8 cellular contexts compared by ENCODE assay signal in genomic region chr19:662962-663681, GRCh38. TPM values are rescaled to one million over a fixed set of nuclear protein-coding genes. Genes with fewer than 3 reads are reported as not detected.
DNase-seq lines count a peak whose midpoint lies in the region; ATAC-seq, FAIRE-seq and TF ChIP-seq lines count a peak whose summit lies in the region.

Gene RNF126 (minus strand): TSS chr19:663214. CDS start chr19:663121, 93 bp downstream.

- peaks cover 12% of the 10 kb centered on the region for H3K4me1 Mint-ChIP-seq in T-helper 2 cell treated with Interferon-gamma antibody and Interleukin-4, amounts not matched to agents 5 μg/mL and 100 μg/mL, for 36 hours (ENCODE audit: low read depth)

- no peaks in the 10 kb centered on the region for H3K9me3 ChIP-seq in right cardiac atrium (ENCODE audit: control insufficient read depth, low read length)

- H3K27me3 Mint-ChIP-seq in T-helper 2 cell treated with Interferon-gamma antibody and Interleukin-4, amounts not matched to agents 5 μg/mL and 100 μg/mL, for 36 hours (ENCODE audit: low read depth), result peaks cover 2% of the 10 kb centered on the region

- H3K36me3 Mint-ChIP-seq in T-helper 2 cell treated with Interferon-gamma antibody and Interleukin-4, amounts not matched to agents 5 μg/mL and 100 μg/mL, for 36 hours (ENCODE audit: low read depth), result peaks cover 14% of the 10 kb centered on the region

- no peaks in the 10 kb centered on the region for H3K27me3 ChIP-seq in right cardiac atrium (ENCODE audit: control insufficient read depth, insufficient read depth)

- H3K4me3 ChIP-seq in GM12865 (ENCODE audit: low read depth, low read length), result peak within 1 kb of the TSS; percentile 85
- peak within 1 kb of the TSS; percentile 94 for H3K4me3 ChIP-seq in right cardiac atrium (ENCODE audit: low read length)

- peaks cover 9% of the 10 kb centered on the region for H3K4me1 ChIP-seq in right cardiac atrium (ENCODE audit: control insufficient read depth, insufficient read depth, low read length)

- peak; percentile 97 for DNase-seq in GM12865 (ENCODE audit: low read depth)
- DNase-seq in NCI-H187 treated with DMSO at 0.1 percent for 48 hours (lab: John Stamatoyannopoulos, UW), result peak; percentile 42
- DNase-seq in T-helper 2 cell treated with Interferon-gamma antibody and Interleukin-4, amounts not matched to agents 5 μg/mL and 100 μg/mL, for 36 hours (ENCODE audit: low spot score), result peak; percentile 89
- peak; percentile 52 to 94 (median 87) for DNase-seq in anterior cingulate cortex (lab: John Stamatoyannopoulos, UW)
- peak; percentile 92 to 98 (median 97) for DNase-seq in right cardiac atrium
- peak; percentile 89 for DNase-seq in putamen (ENCODE audit: low spot score)
- peak; percentile 90 for DNase-seq in urothelium cell line (ENCODE audit: low spot score)

- FAIRE-seq in urothelium cell line (lab: Jason Lieb, UNC), result peak; percentile 75

- H3K4me3 Mint-ChIP-seq in T-helper 2 cell treated with Interferon-gamma antibody and Interleukin-4, amounts not matched to agents 5 μg/mL and 100 μg/mL, for 36 hours, result peak within 1 kb of the TSS; percentile 95

- intact Hi-C loops in right cardiac atrium (cut with DNase I), result loop anchor here in 1 of 4 donors (5.0 kb wide), 1 partner anchor 131 kb away; the partner anchor contains the start of gene CDC34

- TF ChIP-seq CTCF in GM12865 (IDR thresholded peaks at IDR 0.05; ENCODE audit: insufficient read depth, low read depth, low read length, missing control alignments), result no peak

- ATAC-seq in HG02852 (IDR thresholded peaks at IDR 0.05; ENCODE audit: unreplicated experiment) (peak; percentile 41), right cardiac atrium (peak; percentile 77 to 85)

- peak within 1 kb of the TSS; percentile 96 for H3K27ac ChIP-seq in right cardiac atrium (ENCODE audit: low read length)

- peak within 1 kb of the TSS; percentile 95 for H3K27ac Mint-ChIP-seq in T-helper 2 cell treated with Interferon-gamma antibody and Interleukin-4, amounts not matched to agents 5 μg/mL and 100 μg/mL, for 36 hours

- 1% methylated on average over 97 of the region's 97 CpGs for WGBS in right cardiac atrium

- H3K9me3 Mint-ChIP-seq in T-helper 2 cell treated with Interferon-gamma antibody and Interleukin-4, amounts not matched to agents 5 μg/mL and 100 μg/mL, for 36 hours, result no peaks in the 10 kb centered on the region

RNA-seq across cellular contexts. Expression of gene RNF126, which starts in this region (rescaled TPM):
- 10 to 100 TPM; 21.7 to 37.6 (median 28.0) TPM for total RNA-seq in right cardiac atrium
- 24.5 TPM for polyA plus RNA-seq in right cardiac atrium

Comparison
In these comparisons a context has a peak if more than half of its experiments do, and no peak if none do; other contexts are left out.
1. Peak in every context shown above with its lines: DNase-seq, ATAC-seq, H3K4me3 ChIP-seq and H3K27ac ChIP-seq.
2. DNase-seq: peak in every context shown above with its lines; median percentile 97 in GM12865; 97 in right cardiac atrium; 90 in urothelium cell line; 89 in T-helper 2 cell treated with Interferon-gamma antibody and Interleukin-4, amounts not matched to agents 5 μg/mL and 100 μg/mL, for 36 hours; 89 in putamen; 87 in anterior cingulate cortex; 42 in NCI-H187 treated with DMSO at 0.1 percent for 48 hours.